14 cellular contexts compared by ENCODE assay signal in the genomic region with DNA sequence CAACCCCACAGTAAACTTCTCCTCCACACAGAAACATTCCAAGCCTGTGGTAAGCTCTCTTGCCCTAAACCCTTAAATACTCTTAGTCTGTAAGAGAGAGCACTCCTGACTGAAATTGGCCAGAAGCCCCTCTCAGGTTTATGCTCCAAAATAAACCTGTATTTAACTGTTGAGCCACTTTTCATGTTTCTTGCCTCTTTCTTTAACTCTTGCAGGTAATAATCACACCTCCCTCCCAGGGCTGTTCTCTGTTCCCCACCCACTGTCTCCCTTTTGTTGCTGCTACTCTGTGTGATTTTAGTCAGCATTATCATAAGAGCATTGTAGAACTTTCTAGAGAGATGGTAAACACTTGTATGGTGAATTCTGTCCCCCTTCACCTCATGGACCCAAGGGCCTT. TPM values are rescaled to one million over a fixed set of nuclear protein-coding genes. Genes with fewer than 3 reads are reported as not detected.
DNase-seq lines count a peak whose midpoint lies in the region; ATAC-seq and TF ChIP-seq lines count a peak whose summit lies in the region.
"Had no signal": no experiment of that assay in that cellular context is flagged by ENCODE, and none has a peak within 500 bp of the region (broad histone marks: within the 10 kb centered on the region; RNA-seq: fewer than 3 reads in every experiment).

No MANE protein-coding gene starts in this region.

- H3K27me3 Mint-ChIP-seq in T-helper 2 cell treated with Interferon-gamma antibody and Interleukin-4, amounts not matched to agents 5 μg/mL and 100 μg/mL, for 36 hours (ENCODE audit: low read depth) = no peaks in the 10 kb centered on the region
- H3K27me3 Mint-ChIP-seq in stimulated activated naive CD8-positive, alpha-beta T cell treated with anti-CD3 and anti-CD28 coated beads, Interleukin-15, Interleukin-2, amounts not matched to agents 100 ng/mL and 50 ng/mL, for 24 hours = peaks cover 4% of the 10 kb centered on the region
- H3K27me3 Mint-ChIP-seq in brain = peaks cover 22% of the 10 kb centered on the region
- H3K27me3 Mint-ChIP-seq: IgD-negative memory B cell had no signal

- H3K9me3 Mint-ChIP-seq in T-helper 2 cell treated with Interferon-gamma antibody and Interleukin-4, amounts not matched to agents 5 μg/mL and 100 μg/mL, for 36 hours = no peaks in the 10 kb centered on the region
- H3K9me3 Mint-ChIP-seq in stimulated activated naive CD8-positive, alpha-beta T cell treated with anti-CD3 and anti-CD28 coated beads, Interleukin-15, Interleukin-2, amounts not matched to agents 100 ng/mL and 50 ng/mL, for 24 hours = no peaks in the 10 kb centered on the region
- peaks cover 0 to 18% (median 12%) of the 10 kb centered on the region in 5 experiments for H3K9me3 Mint-ChIP-seq in brain
- H3K9me3 Mint-ChIP-seq: IgD-negative memory B cell had no signal

- no peak for DNase-seq in T-helper 2 cell treated with Interferon-gamma antibody and Interleukin-4, amounts not matched to agents 5 μg/mL and 100 μg/mL, for 36 hours (ENCODE audit: low spot score)
- no peak for DNase-seq in T-helper 2 cell
- no peak for DNase-seq in stimulated activated naive CD8-positive, alpha-beta T cell treated with anti-CD3 and anti-CD28 coated beads, Interleukin-15, Interleukin-2, amounts not matched to agents 100 U/mL and 50 U/mL, for 24 hours
- no peak for DNase-seq in DMS 273 treated with DMSO at 0.1 percent for 48 hours (lab: John Stamatoyannopoulos, UW)
- DNase-seq in activated CD8-positive, alpha-beta memory T cell treated with anti-CD3 and anti-CD28 coated beads, Interleukin-2, amount 50 U/mL, for 4 hours = no peak
- DNase-seq: DMS79, HCEC 1CT, NCI-H1436, NCI-H2081, NCI-H524 had no signal

- H3K4me3 Mint-ChIP-seq in T-helper 2 cell treated with Interferon-gamma antibody and Interleukin-4, amounts not matched to agents 5 μg/mL and 100 μg/mL, for 36 hours = peak overlapping the region; percentile 30
- H3K4me3 Mint-ChIP-seq in stimulated activated naive CD8-positive, alpha-beta T cell treated with anti-CD3 and anti-CD28 coated beads, Interleukin-15, Interleukin-2, amounts not matched to agents 100 ng/mL and 50 ng/mL, for 24 hours = no peak overlapping the region
- H3K4me3 Mint-ChIP-seq in brain = peak overlapping the region in 4 of 5 experiments; percentile 37 to 60 (median 50)

- H3K36me3 Mint-ChIP-seq in T-helper 2 cell treated with Interferon-gamma antibody and Interleukin-4, amounts not matched to agents 5 μg/mL and 100 μg/mL, for 36 hours (ENCODE audit: low read depth) = no peaks in the 10 kb centered on the region
- H3K36me3 Mint-ChIP-seq in stimulated activated naive CD8-positive, alpha-beta T cell treated with anti-CD3 and anti-CD28 coated beads, Interleukin-15, Interleukin-2, amounts not matched to agents 100 ng/mL and 50 ng/mL, for 24 hours (ENCODE audit: low read depth) = no peaks in the 10 kb centered on the region
- no peaks in the 10 kb centered on the region for H3K36me3 Mint-ChIP-seq in brain

- H3K27ac Mint-ChIP-seq in T-helper 2 cell treated with Interferon-gamma antibody and Interleukin-4, amounts not matched to agents 5 μg/mL and 100 μg/mL, for 36 hours = peak overlapping the region; percentile 36
- H3K27ac Mint-ChIP-seq in stimulated activated naive CD8-positive, alpha-beta T cell treated with anti-CD3 and anti-CD28 coated beads, Interleukin-15, Interleukin-2, amounts not matched to agents 100 ng/mL and 50 ng/mL, for 24 hours = peak overlapping the region; percentile 6
- peak overlapping the region in 3 of 5 experiments; percentile 41 to 100 (median 99) for H3K27ac Mint-ChIP-seq in brain

- no peak for TF ChIP-seq CTCF in brain (conservative IDR thresholded peaks at IDR 0.05)

- no peak for ATAC-seq in stimulated activated naive CD8-positive, alpha-beta T cell treated with anti-CD3 and anti-CD28 coated beads, Interleukin-15, Interleukin-2, amounts not matched to agents 100 U/mL and 50 U/mL, for 24 hours
- no peak for ATAC-seq in HG03097 (IDR thresholded peaks at IDR 0.05; ENCODE audit: low FRiP score, unreplicated experiment)

- peaks cover 36% of the 10 kb centered on the region for H3K4me1 Mint-ChIP-seq in T-helper 2 cell treated with Interferon-gamma antibody and Interleukin-4, amounts not matched to agents 5 μg/mL and 100 μg/mL, for 36 hours (ENCODE audit: low read depth)
- peaks cover 59% of the 10 kb centered on the region for H3K4me1 Mint-ChIP-seq in stimulated activated naive CD8-positive, alpha-beta T cell treated with anti-CD3 and anti-CD28 coated beads, Interleukin-15, Interleukin-2, amounts not matched to agents 100 ng/mL and 50 ng/mL, for 24 hours (ENCODE audit: low read depth)
- peaks cover 52% of the 10 kb centered on the region for H3K4me1 Mint-ChIP-seq in brain

RNA-seq across cellular contexts. Expression of gene IFT27, which starts 2.1 kb away (rescaled TPM):
- polyA plus RNA-seq in brain (ENCODE audit: insufficient read depth, low read depth, low replicate concordance) = 59.0 TPM

RNA-seq across cellular contexts. Expression of gene PVALB, which starts 38.8 kb away (rescaled TPM):
- 23.8 TPM for polyA plus RNA-seq in brain (ENCODE audit: insufficient read depth, low read depth, low replicate concordance)
- polyA plus RNA-seq: IgD-negative memory B cell had no signal

Comparison
In these comparisons a context has a peak if more than half of its experiments do, and no peak if none do; other contexts are left out.
1. H3K27ac Mint-ChIP-seq: peak in every context shown above with its lines; median percentile 99 in brain; 36 in T-helper 2 cell treated with Interferon-gamma antibody and Interleukin-4, amounts not matched to agents 5 μg/mL and 100 μg/mL, for 36 hours; 6 in stimulated activated naive CD8-positive, alpha-beta T cell treated with anti-CD3 and anti-CD28 coated beads, Interleukin-15, Interleukin-2, amounts not matched to agents 100 ng/mL and 50 ng/mL, for 24 hours.